ENCODE assay signal across 34 cellular contexts in genomic region chr11:76134239-76134638, GRCh38.
DNase-seq lines count a peak whose midpoint lies in the region; ATAC-seq and TF ChIP-seq lines count a peak whose summit lies in the region.
"Had no signal": no experiment of that assay in that cellular context is flagged by ENCODE, and none has a peak within 500 bp of the region (broad histone marks: within the 10 kb centered on the region; RNA-seq: fewer than 3 reads in every experiment).

No MANE protein-coding gene starts in this region.

- H3K4me3 ChIP-seq in HEK293 (ENCODE audit: low read depth, low read length) (no peak overlapping the region), subcutaneous abdominal adipose tissue (ENCODE audit: low read depth in 1 of 5, low read length in 5 of 5) (no peak overlapping the region), uterus (no peak overlapping the region), right lobe of liver (no peak overlapping the region)
- H3K4me3 ChIP-seq: A549; BLaER1; BLaER1 treated with 17β-estradiol and CSF1 and Interleukin-3, amounts not matched to agents 10 nM and 100 nM had no signal

- H3K4me1 ChIP-seq in HEK293 (ENCODE audit: control insufficient read depth, insufficient read depth, low read length), result peaks cover 9% of the 10 kb centered on the region
- peaks cover 10 to 73% (median 66%) of the 10 kb centered on the region in 5 donors for H3K4me1 ChIP-seq in subcutaneous abdominal adipose tissue (ENCODE audit: control insufficient read depth in 5 of 5, insufficient read depth in 5 of 5, low read length in 5 of 5)
- peaks cover 0 to 14% of the 10 kb centered on the region in 2 donors for H3K4me1 ChIP-seq in uterus
- no peaks in the 10 kb centered on the region for H3K4me1 ChIP-seq in right lobe of liver
- H3K4me1 ChIP-seq: A549 had no signal

- TF ChIP-seq CTCF in HEK293 (tag by site-specific recombination; IDR thresholded peaks at IDR 0.05) (no peak), nephron (IDR thresholded peaks at IDR 0.05; ENCODE audit: unreplicated experiment in 3 of 3) (no peak), uterus (IDR thresholded peaks at IDR 0.05) (no peak), right lobe of liver (IDR thresholded peaks at IDR 0.05) (no peak), Calu3 (IDR thresholded peaks at IDR 0.05; ENCODE audit: unreplicated experiment) (no peak)

- no peak for DNase-seq in uterus
- DNase-seq in right lobe of liver, result no peak
- DNase-seq in COLO668 (lab: John Stamatoyannopoulos, UW; ENCODE audit: unreplicated experiment), result no peak
- DNase-seq in Calu3, result no peak
- DNase-seq: 8988T; ACHN; AML-193; BE2C; C1 segment of cervical spinal cord; Caco-2; CD4-positive, alpha-beta memory T cell; CD4-positive, alpha-beta T cell; CD4-positive, CD25-positive, alpha-beta regulatory T cell; CD8-positive, alpha-beta memory T cell; CD8-positive, alpha-beta T cell; COR-L47; DMS 273 treated with DMSO at 0.1 percent for 48 hours; DMS153; DMS53; DMS79; DMS79 treated with DMSO at 0.1 percent for 48 hours; DND-41; EL had no signal

- H3K4me3 Mint-ChIP-seq in IgD-negative memory B cell (no peak overlapping the region), nephron (no peak overlapping the region), Calu3 (ENCODE audit: low read depth, unreplicated experiment) (no peak overlapping the region)
- H3K4me3 Mint-ChIP-seq: B cell; CD14-positive monocyte; CD4-positive, alpha-beta memory T cell; CD4-positive, alpha-beta T cell; CD4-positive, CD25-positive, alpha-beta regulatory T cell; CD8-positive, alpha-beta memory T cell; CD8-positive, alpha-beta T cell had no signal

- POLR2A ChIA-PET in HEK293 (lab: Yijun Ruan, JAX), result no interaction called here

- BruUV-seq in Calu3 (replicated peaks; lab: Mats Ljungman, UMichigan), result no TSS peak

- H3K27ac ChIP-seq in HEK293 (ENCODE audit: extremely low read depth, low read depth, low read length), result no peak overlapping the region
- peak overlapping the region; percentile 87 for H3K27ac ChIP-seq in subcutaneous abdominal adipose tissue (ENCODE audit: low read depth, low read length)
- no peak overlapping the region for H3K27ac ChIP-seq in uterus
- no peak overlapping the region for H3K27ac ChIP-seq in right lobe of liver
- H3K27ac ChIP-seq: 22Rv1; A549; BLaER1; BLaER1 treated with 17β-estradiol and CSF1 and Interleukin-3, amounts not matched to agents 10 nM and 100 nM; C4-2B had no signal

- H3K36me3 ChIP-seq in HEK293 (ENCODE audit: control insufficient read depth in 2 of 2, insufficient read depth in 1 of 2, low read length in 2 of 2) (no peaks in the 10 kb centered on the region), subcutaneous abdominal adipose tissue (ENCODE audit: control insufficient read depth in 5 of 5, insufficient read depth in 5 of 5, low read length in 5 of 5) (peaks cover 0 to 7% (median 0%) of the 10 kb centered on the region in 5 donors), uterus (no peaks in the 10 kb centered on the region), right lobe of liver (no peaks in the 10 kb centered on the region)
- H3K36me3 ChIP-seq: BE2C had no signal

- H3K4me1 Mint-ChIP-seq in IgD-negative memory B cell (peaks cover 0 to 16% (median 8%) of the 10 kb centered on the region in 3 donors), nephron (peaks cover 46% of the 10 kb centered on the region), Calu3 (ENCODE audit: low read depth, unreplicated experiment) (no peaks in the 10 kb centered on the region)

- 100% methylated on average over 3 of the region's 3 CpGs for WGBS in right lobe of liver (ENCODE audit: insufficient coverage, low coverage, low lambda C conversion rate, missing lambda C conversion rate)

- H3K27me3 ChIP-seq in subcutaneous abdominal adipose tissue (ENCODE audit: control insufficient read depth in 5 of 5, insufficient read depth in 4 of 5, low read length in 5 of 5) (no peaks in the 10 kb centered on the region), uterus (no peaks in the 10 kb centered on the region), right lobe of liver (no peaks in the 10 kb centered on the region)
- H3K27me3 ChIP-seq: BE2C; BLaER1; BLaER1 treated with 17β-estradiol and CSF1 and Interleukin-3, amounts not matched to agents 10 nM and 100 nM had no signal

- no peaks in the 10 kb centered on the region for H3K9me3 ChIP-seq in HEK293 (ENCODE audit: control insufficient read depth, insufficient read depth, low read depth, low read length)
- H3K9me3 ChIP-seq in subcutaneous abdominal adipose tissue (ENCODE audit: control insufficient read depth in 5 of 5, low read length in 5 of 5), result no peaks in the 10 kb centered on the region
- no peaks in the 10 kb centered on the region for H3K9me3 ChIP-seq in uterus
- H3K9me3 ChIP-seq in right lobe of liver, result no peaks in the 10 kb centered on the region
- H3K9me3 ChIP-seq: A549; BE2C; BLaER1; BLaER1 treated with 17β-estradiol and CSF1 and Interleukin-3, amounts not matched to agents 10 nM and 100 nM; Caco-2 had no signal

- TF ChIP-seq POLR2A in uterus (IDR thresholded peaks at IDR 0.05) (no peak), right lobe of liver (IDR thresholded peaks at IDR 0.05) (no peak)

- peak overlapping the region in 2 of 3 donors; percentile 16 to 39 for H3K27ac Mint-ChIP-seq in IgD-negative memory B cell
- H3K27ac Mint-ChIP-seq in nephron, result peak overlapping the region in 2 of 3 experiments; percentile 35 to 49
- no peak overlapping the region for H3K27ac Mint-ChIP-seq in Calu3 (ENCODE audit: unreplicated experiment)
- H3K27ac Mint-ChIP-seq: B cell; CD4-positive, alpha-beta memory T cell; CD4-positive, alpha-beta T cell; CD8-positive, alpha-beta T cell had no signal

- H3K27me3 Mint-ChIP-seq in IgD-negative memory B cell (no peaks in the 10 kb centered on the region), nephron (ENCODE audit: low read depth) (no peaks in the 10 kb centered on the region), Calu3 (ENCODE audit: unreplicated experiment) (no peaks in the 10 kb centered on the region)
- H3K27me3 Mint-ChIP-seq: B cell; CD4-positive, alpha-beta memory T cell; CD4-positive, alpha-beta T cell; CD4-positive, CD25-positive, alpha-beta regulatory T cell; CD8-positive, alpha-beta memory T cell had no signal

- no peak overlapping the region for H3K9ac ChIP-seq in subcutaneous abdominal adipose tissue (ENCODE audit: low read length in 5 of 5)
- H3K9ac ChIP-seq: BLaER1; BLaER1 treated with 17β-estradiol and CSF1 and Interleukin-3, amounts not matched to agents 10 nM and 100 nM had no signal

- no peak for ATAC-seq in right lobe of liver
- ATAC-seq: A549; CD8-positive, alpha-beta T cell had no signal

- intact Hi-C loops in uterus (cut with DNase I; ENCODE audit: low total_unique reads) (no loop called here), right lobe of liver (cut with DNase I) (no loop called here), Calu3 (cut with micrococcal nuclease; ENCODE audit: unreplicated experiment) (no loop called here)

- no peaks in the 10 kb centered on the region for H3K9me3 Mint-ChIP-seq in IgD-negative memory B cell
- no peaks in the 10 kb centered on the region for H3K9me3 Mint-ChIP-seq in nephron
- no peaks in the 10 kb centered on the region for H3K9me3 Mint-ChIP-seq in Calu3 (ENCODE audit: low read depth, unreplicated experiment)
- H3K9me3 Mint-ChIP-seq: CD14-positive monocyte; CD4-positive, alpha-beta T cell; CD8-positive, alpha-beta memory T cell; CD8-positive, alpha-beta T cell had no signal

- CTCF ChIA-PET in HEK293 (lab: Yijun Ruan, JAX), result interaction anchor here (0.6 to 3.4 kb wide), 2 partner anchors 18 kb away, joined by 6 to 15 read pairs; no protein-coding TSS in a partner anchor
- CTCF ChIA-PET in Calu3 (lab: Charles Lee), result no interaction called here

- H3K36me3 Mint-ChIP-seq in IgD-negative memory B cell (peaks cover 1% of the 10 kb centered on the region), nephron (ENCODE audit: low read depth) (peaks cover 11% of the 10 kb centered on the region), Calu3 (ENCODE audit: insufficient read depth, unreplicated experiment) (no peaks in the 10 kb centered on the region)

TF ChIP-seq in HEK293, 187 proteins besides CTCF, POLR2A, EP300 and RAD21:
- no peak for TF ChIP-seq ZNF626 (tag by site-specific recombination; IDR thresholded peaks at IDR 0.05)
- TF ChIP-seq ZFHX2 (tag by site-specific recombination; conservative IDR thresholded peaks at IDR 0.05), result 0 out of 2 replicates have a peak, but pooled peaks have one; percentile 3
- TF ChIP-seq GFI1B (tag by site-specific recombination; IDR thresholded peaks at IDR 0.05), result no peak
- TF ChIP-seq ZSCAN5A (tag by site-specific recombination; IDR thresholded peaks at IDR 0.05), result no peak
TF ChIP-seq in HEK293: peak in this region for 1.
